In the genomic region with DNA sequence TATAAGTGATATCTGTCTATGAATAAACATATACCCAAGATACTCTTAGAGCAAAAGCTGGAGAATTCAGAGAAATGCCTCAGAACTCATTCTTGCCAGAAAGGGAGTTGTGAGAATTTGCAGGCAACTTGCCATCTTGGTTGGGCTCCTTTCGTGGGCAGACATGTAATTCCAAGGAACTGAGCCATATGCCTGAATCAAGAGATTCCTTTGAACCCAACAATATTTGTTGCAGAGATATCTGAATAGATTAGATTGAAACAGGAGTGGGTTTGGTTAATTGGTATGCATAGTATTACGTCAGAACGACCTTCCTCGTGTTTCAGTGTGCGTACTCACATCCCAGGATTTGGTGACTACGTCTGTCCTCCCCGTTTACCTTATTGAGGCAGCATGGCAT, we compare ENCODE assay signal across 24 cellular contexts.
DNase-seq lines count a peak whose midpoint lies in the region; ATAC-seq and TF ChIP-seq lines count a peak whose summit lies in the region.
"Had no signal": no experiment of that assay in that cellular context is flagged by ENCODE, and none has a peak within 500 bp of the region (broad histone marks: within the 10 kb centered on the region; RNA-seq: fewer than 3 reads in every experiment).

No MANE protein-coding gene starts in this region.

- H3K9me3 Mint-ChIP-seq in HFFc6 = peaks cover 3% of the 10 kb centered on the region; the same call in 1 of the 2 replicates
- no peaks in the 10 kb centered on the region for H3K9me3 Mint-ChIP-seq in activated CD4-positive, alpha-beta T cell treated with anti-CD3 and anti-CD28 coated beads, Interleukin-2, amount 10 ng/mL, durations not matched to agents 24 days and 14 days
- no peaks in the 10 kb centered on the region for H3K9me3 Mint-ChIP-seq in activated CD4-positive, alpha-beta T cell treated with anti-CD3 and anti-CD28 coated beads for 36 hours (ENCODE audit: low read depth)
- H3K9me3 Mint-ChIP-seq: activated naive CD4-positive, alpha-beta T cell treated with anti-CD3 and anti-CD28 coated beads, Interleukin-2, amount 10 ng/mL, durations not matched to agents 7 days and 5 days; activated T-cell treated with anti-CD3 and anti-CD28 coated beads, Interleukin-2, amount 50 U/mL, for 72 hours had no signal

- H3K4me3 Mint-ChIP-seq in HFFc6 = no peak overlapping the region
- no peak overlapping the region for H3K4me3 Mint-ChIP-seq in activated CD4-positive, alpha-beta T cell treated with anti-CD3 and anti-CD28 coated beads, Interleukin-2, amount 10 ng/mL, durations not matched to agents 24 days and 14 days
- no peak overlapping the region for H3K4me3 Mint-ChIP-seq in activated CD4-positive, alpha-beta T cell treated with anti-CD3 and anti-CD28 coated beads for 36 hours
- H3K4me3 Mint-ChIP-seq: activated naive CD4-positive, alpha-beta T cell treated with anti-CD3 and anti-CD28 coated beads, Interleukin-2, amount 10 ng/mL, durations not matched to agents 7 days and 5 days; activated T-cell treated with anti-CD3 and anti-CD28 coated beads, Interleukin-2, amount 50 U/mL, for 72 hours; immature natural killer cell; stimulated activated memory B cell treated with anti-CD40 and anti-IgM and Interleukin-4, amounts not matched to agents 10 μg/mL and 1 μg/mL and 100 μg/mL, for 72 hours had no signal

- peaks cover 6% of the 10 kb centered on the region for H3K36me3 Mint-ChIP-seq in HFFc6 (ENCODE audit: low read depth)
- no peaks in the 10 kb centered on the region for H3K36me3 Mint-ChIP-seq in activated CD4-positive, alpha-beta T cell treated with anti-CD3 and anti-CD28 coated beads, Interleukin-2, amount 10 ng/mL, durations not matched to agents 24 days and 14 days (ENCODE audit: low read depth)
- H3K36me3 Mint-ChIP-seq in activated CD4-positive, alpha-beta T cell treated with anti-CD3 and anti-CD28 coated beads for 36 hours (ENCODE audit: low read depth) = no peaks in the 10 kb centered on the region
- H3K36me3 Mint-ChIP-seq: activated naive CD4-positive, alpha-beta T cell treated with anti-CD3 and anti-CD28 coated beads, Interleukin-2, amount 10 ng/mL, durations not matched to agents 7 days and 5 days; immature natural killer cell had no signal

- peaks cover 37% of the 10 kb centered on the region for H3K4me1 Mint-ChIP-seq in HFFc6 (ENCODE audit: low read depth)
- H3K4me1 Mint-ChIP-seq in activated CD4-positive, alpha-beta T cell treated with anti-CD3 and anti-CD28 coated beads, Interleukin-2, amount 10 ng/mL, durations not matched to agents 24 days and 14 days = no peaks in the 10 kb centered on the region
- H3K4me1 Mint-ChIP-seq in activated CD4-positive, alpha-beta T cell treated with anti-CD3 and anti-CD28 coated beads for 36 hours = no peaks in the 10 kb centered on the region
- H3K4me1 Mint-ChIP-seq: activated naive CD4-positive, alpha-beta T cell treated with anti-CD3 and anti-CD28 coated beads, Interleukin-2, amount 10 ng/mL, durations not matched to agents 7 days and 5 days; immature natural killer cell; stimulated activated memory B cell treated with anti-CD40 and anti-IgM and Interleukin-4, amounts not matched to agents 10 μg/mL and 1 μg/mL and 100 μg/mL, for 72 hours had no signal

- H3K27me3 Mint-ChIP-seq in HFFc6 (ENCODE audit: insufficient read depth) = no peaks in the 10 kb centered on the region; the same call in 1 of the 2 replicates
- no peaks in the 10 kb centered on the region for H3K27me3 Mint-ChIP-seq in activated CD4-positive, alpha-beta T cell treated with anti-CD3 and anti-CD28 coated beads, Interleukin-2, amount 10 ng/mL, durations not matched to agents 24 days and 14 days
- peaks cover 9% of the 10 kb centered on the region for H3K27me3 Mint-ChIP-seq in activated CD4-positive, alpha-beta T cell treated with anti-CD3 and anti-CD28 coated beads for 36 hours
- H3K27me3 Mint-ChIP-seq: activated naive CD4-positive, alpha-beta T cell treated with anti-CD3 and anti-CD28 coated beads, Interleukin-2, amount 10 ng/mL, durations not matched to agents 7 days and 5 days; stimulated activated memory B cell treated with anti-CD40 and anti-IgM and Interleukin-4, amounts not matched to agents 10 μg/mL and 1 μg/mL and 100 μg/mL, for 72 hours had no signal

- intact Hi-C loops in activated CD4-positive, alpha-beta T cell treated with anti-CD3 and anti-CD28 coated beads, Interleukin-2, amount 10 ng/mL, durations not matched to agents 24 days and 14 days (cut with micrococcal nuclease) = no loop called here
- intact Hi-C loops in activated CD4-positive, alpha-beta T cell treated with anti-CD3 and anti-CD28 coated beads for 36 hours (cut with DNase I, micrococcal nuclease) = no loop called here
- intact Hi-C loops in Right ventricle myocardium superior (cut with DNase I) = no loop called here

- no peak for ATAC-seq in activated CD4-positive, alpha-beta T cell treated with anti-CD3 and anti-CD28 coated beads for 36 hours
- ATAC-seq in Right ventricle myocardium superior (ENCODE audit: poor library complexity) = no peak
- ATAC-seq: activated T-cell treated with anti-CD3 and anti-CD28 coated beads, Interleukin-2, amount 50 U/mL, for 72 hours; lower lobe of right lung; stimulated activated memory B cell treated with anti-CD40 and anti-IgM and Interleukin-4, amounts not matched to agents 10 μg/mL and 1 μg/mL and 100 μg/mL, for 72 hours had no signal

- no peak overlapping the region for H3K4me3 ChIP-seq in fibroblast of the aortic adventitia (ENCODE audit: low read depth, low read length)
- H3K4me3 ChIP-seq: esophagus squamous epithelium, lower lobe of right lung had no signal

- TF ChIP-seq CTCF in HFFc6 (IDR thresholded peaks at IDR 0.05) (no peak), fibroblast of the aortic adventitia (IDR thresholded peaks at IDR 0.05; ENCODE audit: insufficient read depth, low read length) (no peak)

- DNase-seq in AG08395 (ENCODE audit: low spot score) = peak; percentile 60
- DNase-seq in HFFc6 = peak; percentile 57
- peak; percentile 68 for DNase-seq in amniotic epithelial cell (ENCODE audit: low read depth)
- peak; percentile 72 for DNase-seq in fibroblast of the aortic adventitia (ENCODE audit: low read depth)
- DNase-seq in NCI-H446 treated with DMSO at 0.1 percent for 48 hours (lab: John Stamatoyannopoulos, UW) = no peak
- no peak for DNase-seq in activated CD4-positive, alpha-beta T cell treated with anti-CD3 and anti-CD28 coated beads, Interleukin-2, amount 10 ng/mL, durations not matched to agents 24 days and 14 days
- no peak for DNase-seq in activated CD4-positive, alpha-beta T cell treated with anti-CD3 and anti-CD28 coated beads for 36 hours
- DNase-seq in Right ventricle myocardium superior = no peak
- DNase-seq: activated CD4-positive, alpha-beta T cell treated with anti-CD3 and anti-CD28 coated beads for 1 hour; activated naive CD4-positive, alpha-beta T cell treated with anti-CD3 and anti-CD28 coated beads, Interleukin-2, amount 10 ng/mL, durations not matched to agents 7 days and 5 days; activated T-cell treated with anti-CD3 and anti-CD28 coated beads, Interleukin-2, amount 50 U/mL, for 72 hours; DMS153; esophagus squamous epithelium; H7; immature natural killer cell; KBM-7; lower lobe of right lung; MV-4-11; NCI-H187; NCI-H69; SHP77; small intestine; stimulated activated CD4-positive, alpha-beta T cell treated with anti-CD3 and anti-CD28 coated beads, Interleukin-2, amount 100 ng/mL, for 24 hours had no signal

- CTCF ChIA-PET in activated CD4-positive, alpha-beta T cell treated with anti-CD3 and anti-CD28 coated beads for 36 hours (lab: Charles Lee) = no interaction called here

- H3K27ac Mint-ChIP-seq in HFFc6 = no peak overlapping the region
- H3K27ac Mint-ChIP-seq in activated CD4-positive, alpha-beta T cell treated with anti-CD3 and anti-CD28 coated beads, Interleukin-2, amount 10 ng/mL, durations not matched to agents 24 days and 14 days = no peak overlapping the region
- H3K27ac Mint-ChIP-seq in activated CD4-positive, alpha-beta T cell treated with anti-CD3 and anti-CD28 coated beads for 36 hours = no peak overlapping the region
- H3K27ac Mint-ChIP-seq: activated naive CD4-positive, alpha-beta T cell treated with anti-CD3 and anti-CD28 coated beads, Interleukin-2, amount 10 ng/mL, durations not matched to agents 7 days and 5 days; activated T-cell treated with anti-CD3 and anti-CD28 coated beads, Interleukin-2, amount 50 U/mL, for 72 hours; immature natural killer cell; stimulated activated memory B cell treated with anti-CD40 and anti-IgM and Interleukin-4, amounts not matched to agents 10 μg/mL and 1 μg/mL and 100 μg/mL, for 72 hours had no signal

- POLR2A ChIA-PET in activated CD4-positive, alpha-beta T cell treated with anti-CD3 and anti-CD28 coated beads for 36 hours (lab: Charles Lee) = no interaction called here

Comparison
In these comparisons a context has a peak if more than half of its experiments do, and no peak if none do; other contexts are left out.
1. DNase-seq: peak in AG08395 (single experiment), HFFc6 (single experiment), amniotic epithelial cell (single experiment) and fibroblast of the aortic adventitia (single experiment); none in NCI-H446 treated with DMSO at 0.1 percent for 48 hours (single experiment), activated CD4-positive, alpha-beta T cell treated with anti-CD3 and anti-CD28 coated beads, Interleukin-2, amount 10 ng/mL, durations not matched to agents 24 days and 14 days (single experiment), activated CD4-positive, alpha-beta T cell treated with anti-CD3 and anti-CD28 coated beads for 36 hours (single experiment) and Right ventricle myocardium superior (single experiment).